Comparison of ENCODE assay signal across 27 cellular contexts in the genomic region with DNA sequence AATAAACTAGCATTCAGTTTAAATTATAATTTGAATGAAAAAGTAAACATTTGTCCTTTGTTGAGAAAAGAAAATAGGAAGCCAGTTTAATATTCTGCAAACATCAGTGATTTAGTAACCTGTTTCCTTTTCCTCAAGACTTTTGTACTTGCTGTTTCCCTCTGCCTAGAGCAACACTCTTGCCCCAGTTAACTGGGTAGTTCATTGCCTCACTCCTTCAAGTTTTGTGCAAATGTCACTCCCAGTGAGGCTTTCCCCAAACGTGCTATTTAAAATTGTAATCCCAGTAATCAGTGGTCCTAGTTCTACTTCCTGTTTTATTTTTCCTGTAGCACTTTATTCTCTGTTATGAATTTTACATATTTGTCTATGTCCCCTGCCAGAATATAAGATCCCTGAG. TPM values are rescaled to one million over a fixed set of nuclear protein-coding genes. Genes with fewer than 3 reads are reported as not detected.
DNase-seq lines count a peak whose midpoint lies in the region; ATAC-seq, FAIRE-seq and TF ChIP-seq lines count a peak whose summit lies in the region.
"Had no signal": no experiment of that assay in that cellular context is flagged by ENCODE, and none has a peak within 500 bp of the region (broad histone marks: within the 10 kb centered on the region; RNA-seq: fewer than 3 reads in every experiment).

No MANE protein-coding gene starts in this region.

- no peak overlapping the region for H2AFZ ChIP-seq in K562 (ENCODE audit: low read depth, low read length)

- H3K27me3 ChIP-seq in K562 (ENCODE audit: control insufficient read depth in 2 of 2, insufficient read depth in 2 of 2, low read length in 2 of 2) = no peaks in the 10 kb centered on the region
- H3K27me3 ChIP-seq in brain microvascular endothelial cell (replicated peaks) = no peaks in the 10 kb centered on the region
- H3K27me3 ChIP-seq: cardiac muscle cell, esophagus muscularis mucosa, MG63, transverse colon had no signal

- H3K27ac Mint-ChIP-seq in activated CD4-positive, alpha-beta T cell treated with anti-CD3 and anti-CD28 coated beads for 36 hours = peak overlapping the region; percentile 39
- H3K27ac Mint-ChIP-seq in Calu3 (ENCODE audit: unreplicated experiment) (peak overlapping the region; percentile 39), nephron progenitor cell (peak overlapping the region; percentile 89)
- H3K27ac Mint-ChIP-seq in activated CD4-positive, alpha-beta memory T cell treated with anti-CD3 and anti-CD28 coated beads, Interleukin-2, amount 10 ng/mL, durations not matched to agents 7 days and 5 days = no peak overlapping the region
- H3K27ac Mint-ChIP-seq: activated T-helper 1 cell treated with anti-CD3 and anti-CD28 coated beads, Interleukin-12 subunit alpha, Interleukin-12 subunit beta, Interleukin-2, Interleukin-4 antibody, amounts not matched to agents 30 ng/mL and 10 ng/mL and 1 ng/mL, durations not matched to agents 14 hours and 24 hours and 36 hours; B cell; T-helper 1 cell treated with Interleukin-12 subunit alpha and Interleukin-12 subunit beta and Interleukin-4 antibody, amounts not matched to agents 30 μg/mL and 1 μg/mL, for 36 hours had no signal

- H4K20me1 ChIP-seq in K562 (replicated peaks; ENCODE audit: control insufficient read depth, insufficient read depth, low read length) = no peaks in the 10 kb centered on the region

- no peaks in the 10 kb centered on the region for H3K4me1 ChIP-seq in K562 (replicated peaks in 1 of 2; ENCODE audit: control insufficient read depth in 2 of 2, insufficient read depth in 2 of 2, low read length in 2 of 2)
- H3K4me1 ChIP-seq: psoas muscle had no signal

- H3K79me2 ChIP-seq in K562 (ENCODE audit: control insufficient read depth, insufficient read depth, low read length) = peaks cover 40% of the 10 kb centered on the region

- DNase-seq in activated CD4-positive, alpha-beta T cell treated with anti-CD3 and anti-CD28 coated beads for 36 hours = no peak
- no peak for DNase-seq in activated CD4-positive, alpha-beta T cell treated with anti-CD3 and anti-CD28 coated beads for 4 hours
- no peak for DNase-seq in Calu3
- DNase-seq in K562 (ENCODE audit: extremely low read depth in 1 of 4, low spot score in 3 of 4) = no peak
- no peak for DNase-seq in nephron progenitor cell
- DNase-seq in EL = no peak
- DNase-seq in activated CD4-positive, alpha-beta memory T cell treated with anti-CD3 and anti-CD28 coated beads, Interleukin-2, amount 10 ng/mL, durations not matched to agents 7 days and 5 days = no peak
- DNase-seq in brain microvascular endothelial cell = no peak
- DNase-seq: activated naive CD4-positive, alpha-beta T cell treated with anti-CD3 and anti-CD28 coated beads, Interleukin-2, amount 50 U/mL, for 16 hours; aorta; cortex of kidney; DMS53; H7; hippocampal formation; immature natural killer cell; KG1; MG63; NCI-H1436 treated with DMSO at 0.1 percent for 48 hours; NCI-H748 treated with DMSO at 0.1 percent for 48 hours; psoas muscle; SK-N-SH; transverse colon had no signal

- H3K9ac ChIP-seq in K562 (ENCODE audit: insufficient read depth in 1 of 2, low read depth in 2 of 2, low read length in 2 of 2) = no peak overlapping the region
- H3K9ac ChIP-seq: SK-N-SH had no signal

- H3K36me3 Mint-ChIP-seq in activated CD4-positive, alpha-beta T cell treated with anti-CD3 and anti-CD28 coated beads for 36 hours (ENCODE audit: low read depth) = peaks cover 69% of the 10 kb centered on the region
- peaks cover 16% of the 10 kb centered on the region for H3K36me3 Mint-ChIP-seq in Calu3 (ENCODE audit: insufficient read depth, unreplicated experiment)
- H3K36me3 Mint-ChIP-seq in nephron progenitor cell (ENCODE audit: low read depth) = peaks cover 86% of the 10 kb centered on the region
- peaks cover 77% of the 10 kb centered on the region for H3K36me3 Mint-ChIP-seq in activated CD4-positive, alpha-beta memory T cell treated with anti-CD3 and anti-CD28 coated beads, Interleukin-2, amount 10 ng/mL, durations not matched to agents 7 days and 5 days (ENCODE audit: low read depth)

- BruUV-seq in Calu3 (replicated peaks; lab: Mats Ljungman, UMichigan) = no TSS peak
- no TSS peak for BruUV-seq in K562 (replicated peaks; lab: Mats Ljungman, UMichigan)

- no peaks in the 10 kb centered on the region for H3K9me3 ChIP-seq in K562 (replicated peaks; ENCODE audit: control insufficient read depth, insufficient read depth, low read depth, low read length)
- H3K9me3 ChIP-seq: esophagus muscularis mucosa, MG63, psoas muscle, SK-N-SH, transverse colon had no signal

- no peaks in the 10 kb centered on the region for H3K9me1 ChIP-seq in K562 (ENCODE audit: control insufficient read depth, insufficient read depth, low read length)

- H3K36me3 ChIP-seq in K562 (ENCODE audit: control insufficient read depth, insufficient read depth, low read length) (peaks cover 97% of the 10 kb centered on the region), brain microvascular endothelial cell (replicated peaks) (peaks cover 25% of the 10 kb centered on the region)

- peaks cover 28% of the 10 kb centered on the region for H3K4me1 Mint-ChIP-seq in activated CD4-positive, alpha-beta T cell treated with anti-CD3 and anti-CD28 coated beads for 36 hours
- H3K4me1 Mint-ChIP-seq in Calu3 (ENCODE audit: low read depth, unreplicated experiment) (no peaks in the 10 kb centered on the region), nephron progenitor cell (peaks cover 5% of the 10 kb centered on the region)
- peaks cover 12% of the 10 kb centered on the region for H3K4me1 Mint-ChIP-seq in activated CD4-positive, alpha-beta memory T cell treated with anti-CD3 and anti-CD28 coated beads, Interleukin-2, amount 10 ng/mL, durations not matched to agents 7 days and 5 days

- CTCF ChIA-PET in activated CD4-positive, alpha-beta T cell treated with anti-CD3 and anti-CD28 coated beads for 36 hours (lab: Charles Lee) = no interaction called here
- CTCF ChIA-PET in Calu3 (lab: Charles Lee) = no interaction called here
- CTCF ChIA-PET in K562 (lab: Yijun Ruan, JAX; ENCODE audit: low intra/inter-chr PET ratio) = no interaction called here
- CTCF ChIA-PET in activated CD4-positive, alpha-beta memory T cell treated with anti-CD3 and anti-CD28 coated beads, Interleukin-2, amount 10 ng/mL, durations not matched to agents 7 days and 5 days (lab: Charles Lee) = no interaction called here

- intact Hi-C loops in activated CD4-positive, alpha-beta T cell treated with anti-CD3 and anti-CD28 coated beads for 36 hours (cut with DNase I, micrococcal nuclease) = no loop called here
- intact Hi-C loops in Calu3 (cut with micrococcal nuclease; ENCODE audit: unreplicated experiment) (no loop called here), K562 (cut with micrococcal nuclease) (loop anchor here (5.0 to 10.0 kb wide), 2 partner anchors 60 to 102 kb away; no protein-coding TSS in a partner anchor)

- no peaks in the 10 kb centered on the region for H3K27me3 Mint-ChIP-seq in activated CD4-positive, alpha-beta T cell treated with anti-CD3 and anti-CD28 coated beads for 36 hours
- no peaks in the 10 kb centered on the region for H3K27me3 Mint-ChIP-seq in Calu3 (ENCODE audit: unreplicated experiment)
- no peaks in the 10 kb centered on the region for H3K27me3 Mint-ChIP-seq in nephron progenitor cell (ENCODE audit: low read depth, poor library complexity)
- no peaks in the 10 kb centered on the region for H3K27me3 Mint-ChIP-seq in activated CD4-positive, alpha-beta memory T cell treated with anti-CD3 and anti-CD28 coated beads, Interleukin-2, amount 10 ng/mL, durations not matched to agents 7 days and 5 days
- H3K27me3 Mint-ChIP-seq: B cell had no signal

- TF ChIP-seq CTCF in Calu3 (IDR thresholded peaks at IDR 0.05; ENCODE audit: unreplicated experiment) (no peak), K562 (IDR thresholded peaks at IDR 0.05 in 2 of 3, conservative IDR thresholded peaks at IDR 0.05 in 1 of 3; ENCODE audit: insufficient read depth in 2 of 3, low read depth in 1 of 3, low read length in 3 of 3) (no peak), nephron progenitor cell (IDR thresholded peaks at IDR 0.05) (no peak), brain microvascular endothelial cell (IDR thresholded peaks at IDR 0.05; ENCODE audit: low read depth, low read length, missing control alignments) (no peak)

- no peak for TF ChIP-seq RAD21 in K562 (CRISPR knock-in tag; conservative IDR thresholded peaks at IDR 0.05 in 1 of 2, IDR thresholded peaks at IDR 0.05 in 1 of 2)

- POLR2A ChIA-PET in activated CD4-positive, alpha-beta T cell treated with anti-CD3 and anti-CD28 coated beads for 36 hours (lab: Charles Lee) = no interaction called here
- POLR2A ChIA-PET in K562 (lab: Yijun Ruan, JAX) = no interaction called here
- POLR2A ChIA-PET in activated CD4-positive, alpha-beta memory T cell treated with anti-CD3 and anti-CD28 coated beads, Interleukin-2, amount 10 ng/mL, durations not matched to agents 7 days and 5 days (lab: Charles Lee) = no interaction called here

- H3K4me2 ChIP-seq in K562 (ENCODE audit: insufficient read depth, low read length) = no peak overlapping the region
- H3K4me2 ChIP-seq: SK-N-SH had no signal

- 58% methylated on average over 1 of the region's 1 CpG for WGBS in K562 (ENCODE audit: insufficient coverage, low coverage, missing lambda C conversion rate)

- TF ChIP-seq EP300 in K562 (IDR thresholded peaks at IDR 0.05; ENCODE audit: low read length) = no peak

- H3K4me3 ChIP-seq in K562 (no peak overlapping the region), brain microvascular endothelial cell (ENCODE audit: low read depth, low read length) (no peak overlapping the region)
- H3K4me3 ChIP-seq: cardiac muscle cell, esophagus muscularis mucosa, MG63, psoas muscle, transverse colon had no signal

- no peak for FAIRE-seq in K562 (lab: Jason Lieb, UNC)

- ATAC-seq in activated CD4-positive, alpha-beta T cell treated with anti-CD3 and anti-CD28 coated beads for 36 hours = no peak
- ATAC-seq in K562 = no peak
- ATAC-seq: psoas muscle had no signal

- H3K27ac ChIP-seq in K562 (ENCODE audit: extremely low read depth, low read depth, low read length) = no peak overlapping the region
- H3K27ac ChIP-seq in brain microvascular endothelial cell = no peak overlapping the region
- H3K27ac ChIP-seq: cardiac muscle cell, esophagus muscularis mucosa, psoas muscle, transverse colon had no signal

- in situ Hi-C loops in K562 (cut with MboI) (no loop called here), brain microvascular endothelial cell (cut with HindIII; ENCODE audit: low pct_ligation_motif_present, low sequenced_read_pairs) (no loop called here)

- H3K9me3 Mint-ChIP-seq in activated CD4-positive, alpha-beta T cell treated with anti-CD3 and anti-CD28 coated beads for 36 hours (ENCODE audit: low read depth) = no peaks in the 10 kb centered on the region
- no peaks in the 10 kb centered on the region for H3K9me3 Mint-ChIP-seq in Calu3 (ENCODE audit: low read depth, unreplicated experiment)
- peaks cover 3% of the 10 kb centered on the region for H3K9me3 Mint-ChIP-seq in nephron progenitor cell
- H3K9me3 Mint-ChIP-seq in activated CD4-positive, alpha-beta memory T cell treated with anti-CD3 and anti-CD28 coated beads, Interleukin-2, amount 10 ng/mL, durations not matched to agents 7 days and 5 days = peaks cover 3% of the 10 kb centered on the region
- H3K9me3 Mint-ChIP-seq: immature natural killer cell; T-helper 1 cell treated with Interleukin-12 subunit alpha and Interleukin-12 subunit beta and Interleukin-4 antibody, amounts not matched to agents 30 μg/mL and 1 μg/mL, for 36 hours had no signal

- H3K4me3 Mint-ChIP-seq in activated CD4-positive, alpha-beta T cell treated with anti-CD3 and anti-CD28 coated beads for 36 hours = no peak overlapping the region
- H3K4me3 Mint-ChIP-seq in Calu3 (ENCODE audit: low read depth, unreplicated experiment) (no peak overlapping the region), nephron progenitor cell (no peak overlapping the region)
- H3K4me3 Mint-ChIP-seq in activated CD4-positive, alpha-beta memory T cell treated with anti-CD3 and anti-CD28 coated beads, Interleukin-2, amount 10 ng/mL, durations not matched to agents 7 days and 5 days = no peak overlapping the region
- H3K4me3 Mint-ChIP-seq: activated T-helper 1 cell treated with anti-CD3 and anti-CD28 coated beads, Interleukin-12 subunit alpha, Interleukin-12 subunit beta, Interleukin-2, Interleukin-4 antibody, amounts not matched to agents 30 ng/mL and 10 ng/mL and 1 ng/mL, durations not matched to agents 14 hours and 24 hours and 36 hours; B cell; immature natural killer cell; T-helper 1 cell treated with Interleukin-12 subunit alpha and Interleukin-12 subunit beta and Interleukin-4 antibody, amounts not matched to agents 30 μg/mL and 1 μg/mL, for 36 hours had no signal

- no peak for TF ChIP-seq POLR2A in K562 (conservative IDR thresholded peaks at IDR 0.05)

RNA-seq across cellular contexts. Expression of gene DLD, which starts 23.9 kb away (rescaled TPM):
- 100 to 1,000 TPM in 1 of 2 experiments, 10 to 100 TPM in 1; 71.4 to 101 TPM for total RNA-seq in activated CD4-positive, alpha-beta T cell treated with anti-CD3 and anti-CD28 coated beads for 36 hours
- total RNA-seq in Calu3 (2022) (56.5 and 58.0 TPM in 2 replicates), K562 (2014; rRNA removed) (128 and 130 TPM in 2 replicates), K562 (2014; rRNA removed; fragmentation: Illumina TruSeq; extraction: Trizol) (192 and 248 TPM in 2 replicates), K562 (2015; rRNA removed; fragmentation: Illumina TruSeq; extraction: Trizol) (138 and 155 TPM in 2 replicates), K562 (2021) (190 and 201 TPM in 2 replicates)
- 145 and 414 TPM in 2 replicates for total RNA-seq in K562 (2011; cell fraction: chromatin; rRNA removed; ENCODE audit: low replicate concordance)
- total RNA-seq in K562 (2011; cell fraction: nucleolus; rRNA removed) = 52.5 and 60.0 TPM in 2 replicates
- total RNA-seq in K562 (2011; cell fraction: nucleoplasm; rRNA removed) = 116 and 161 TPM in 2 replicates
- polyA plus RNA-seq in K562 (2011; rRNA removed) (269 and 357 TPM in 2 replicates), K562 (2014; fragmentation: Illumina TruSeq; extraction: Trizol) (553 and 639 TPM in 2 replicates), K562 (2014; fragmentation: Nextera tagmentation; extraction: Ambion mirVana) (100 to 1,000 TPM; 406 to 588 TPM), K562 (2014; rRNA removed) (230 and 247 TPM in 2 replicates)
- 144 and 306 TPM in 2 replicates for polyA plus RNA-seq in K562 (2011; cell fraction: cytosol; rRNA removed)
- polyA plus RNA-seq in K562 (2011; cell fraction: nucleus; rRNA removed) = 65.1 and 120 TPM in 2 replicates
- 223 and 282 TPM in 2 replicates for polyA plus RNA-seq in K562 (2012)
- polyA minus RNA-seq in K562 (2011; rRNA and poly(A)+ RNA removed) = 509 and 557 TPM in 2 replicates
- 79.4 and 89.1 TPM in 2 replicates for polyA minus RNA-seq in K562 (2011; cell fraction: cytosol; rRNA and poly(A)+ RNA removed)
- polyA minus RNA-seq in K562 (2011; cell fraction: nucleus; rRNA and poly(A)+ RNA removed) = 57.2 and 97.5 TPM in 2 replicates
- 10 to 100 TPM; 68.2 to 70.6 TPM for total RNA-seq in activated CD4-positive, alpha-beta memory T cell treated with anti-CD3 and anti-CD28 coated beads, Interleukin-2, amount 10 ng/mL, durations not matched to agents 7 days and 5 days
